1 cellular context compared by ENCODE assay signal in the genomic region with DNA sequence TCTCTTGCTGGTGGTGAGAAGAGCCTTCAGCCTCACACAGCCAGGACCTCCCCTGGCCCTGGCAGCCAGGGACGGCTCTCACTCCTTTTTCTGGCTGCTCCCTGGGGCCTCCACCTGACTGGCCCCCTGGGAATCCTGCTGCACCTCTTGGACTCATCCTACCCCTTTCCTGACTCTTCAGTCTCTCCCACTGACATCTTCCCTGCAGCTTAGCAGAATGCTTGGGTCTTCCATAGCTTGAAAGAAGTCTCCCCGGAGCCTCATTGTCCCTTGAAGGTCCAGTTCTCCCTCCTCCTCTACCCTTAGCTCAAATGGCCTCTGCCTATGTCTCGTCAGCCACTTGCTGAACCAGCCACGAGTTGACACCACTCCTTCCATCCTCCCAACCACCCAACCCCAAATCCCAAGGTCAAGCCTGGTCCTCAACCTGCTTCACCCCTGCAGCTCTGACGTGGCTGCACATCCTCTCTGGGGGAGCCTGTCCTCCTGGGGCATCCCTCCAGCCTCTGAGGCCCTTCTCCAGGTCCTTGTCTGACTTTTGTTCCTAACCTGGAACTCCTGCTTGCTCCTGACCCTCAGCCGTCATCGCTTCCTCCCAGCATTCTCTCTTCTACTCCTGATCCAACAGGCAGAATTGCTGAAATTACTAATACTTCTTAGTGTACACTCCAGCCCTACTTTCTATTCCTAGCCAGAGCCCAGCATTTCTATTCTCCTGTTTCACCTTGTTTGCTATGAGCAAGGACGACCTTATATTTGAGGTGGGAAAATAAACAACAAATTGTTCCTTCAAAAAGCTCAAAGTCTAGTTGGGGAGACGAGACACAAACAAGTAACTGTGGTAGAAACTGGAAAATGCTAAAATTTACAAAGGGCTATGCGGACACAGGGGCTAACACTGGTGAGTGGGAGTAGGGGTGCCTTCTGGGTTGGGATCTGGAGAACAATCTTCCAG.
TF ChIP-seq lines count a peak whose summit lies in the region.

No MANE protein-coding gene starts in this region.

TF ChIP-seq in HepG2, 621 proteins besides CTCF, POLR2A, EP300 and RAD21 (continued from another document and continues in another):
- TF ChIP-seq, protein P1, sequence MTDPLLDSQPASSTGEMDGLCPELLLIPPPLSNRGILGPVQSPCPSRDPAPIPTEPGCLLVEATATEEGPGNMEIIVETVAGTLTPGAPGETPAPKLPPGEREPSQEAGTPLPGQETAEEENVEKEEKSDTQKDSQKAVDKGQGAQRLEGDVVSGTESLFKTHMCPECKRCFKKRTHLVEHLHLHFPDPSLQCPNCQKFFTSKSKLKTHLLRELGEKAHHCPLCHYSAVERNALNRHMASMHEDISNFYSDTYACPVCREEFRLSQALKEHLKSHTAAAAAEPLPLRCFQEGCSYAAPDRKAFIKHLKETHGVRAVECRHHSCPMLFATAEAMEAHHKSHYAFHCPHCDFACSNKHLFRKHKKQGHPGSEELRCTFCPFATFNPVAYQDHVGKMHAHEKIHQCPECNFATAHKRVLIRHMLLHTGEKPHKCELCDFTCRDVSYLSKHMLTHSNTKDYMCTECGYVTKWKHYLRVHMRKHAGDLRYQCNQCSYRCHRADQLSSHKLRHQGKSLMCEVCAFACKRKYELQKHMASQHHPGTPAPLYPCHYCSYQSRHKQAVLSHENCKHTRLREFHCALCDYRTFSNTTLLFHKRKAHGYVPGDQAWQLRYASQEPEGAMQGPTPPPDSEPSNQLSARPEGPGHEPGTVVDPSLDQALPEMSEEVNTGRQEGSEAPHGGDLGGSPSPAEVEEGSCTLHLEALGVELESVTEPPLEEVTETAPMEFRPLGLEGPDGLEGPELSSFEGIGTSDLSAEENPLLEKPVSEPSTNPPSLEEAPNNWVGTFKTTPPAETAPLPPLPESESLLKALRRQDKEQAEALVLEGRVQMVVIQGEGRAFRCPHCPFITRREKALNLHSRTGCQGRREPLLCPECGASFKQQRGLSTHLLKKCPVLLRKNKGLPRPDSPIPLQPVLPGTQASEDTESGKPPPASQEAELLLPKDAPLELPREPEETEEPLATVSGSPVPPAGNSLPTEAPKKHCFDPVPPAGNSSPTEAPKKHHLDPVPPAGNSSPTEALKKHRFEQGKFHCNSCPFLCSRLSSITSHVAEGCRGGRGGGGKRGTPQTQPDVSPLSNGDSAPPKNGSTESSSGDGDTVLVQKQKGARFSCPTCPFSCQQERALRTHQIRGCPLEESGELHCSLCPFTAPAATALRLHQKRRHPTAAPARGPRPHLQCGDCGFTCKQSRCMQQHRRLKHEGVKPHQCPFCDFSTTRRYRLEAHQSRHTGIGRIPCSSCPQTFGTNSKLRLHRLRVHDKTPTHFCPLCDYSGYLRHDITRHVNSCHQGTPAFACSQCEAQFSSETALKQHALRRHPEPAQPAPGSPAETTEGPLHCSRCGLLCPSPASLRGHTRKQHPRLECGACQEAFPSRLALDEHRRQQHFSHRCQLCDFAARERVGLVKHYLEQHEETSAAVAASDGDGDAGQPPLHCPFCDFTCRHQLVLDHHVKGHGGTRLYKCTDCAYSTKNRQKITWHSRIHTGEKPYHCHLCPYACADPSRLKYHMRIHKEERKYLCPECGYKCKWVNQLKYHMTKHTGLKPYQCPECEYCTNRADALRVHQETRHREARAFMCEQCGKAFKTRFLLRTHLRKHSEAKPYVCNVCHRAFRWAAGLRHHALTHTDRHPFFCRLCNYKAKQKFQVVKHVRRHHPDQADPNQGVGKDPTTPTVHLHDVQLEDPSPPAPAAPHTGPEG (CRISPR knock-in tag; IDR thresholded peaks at IDR 0.05), result no peak
- TF ChIP-seq, protein P2, sequence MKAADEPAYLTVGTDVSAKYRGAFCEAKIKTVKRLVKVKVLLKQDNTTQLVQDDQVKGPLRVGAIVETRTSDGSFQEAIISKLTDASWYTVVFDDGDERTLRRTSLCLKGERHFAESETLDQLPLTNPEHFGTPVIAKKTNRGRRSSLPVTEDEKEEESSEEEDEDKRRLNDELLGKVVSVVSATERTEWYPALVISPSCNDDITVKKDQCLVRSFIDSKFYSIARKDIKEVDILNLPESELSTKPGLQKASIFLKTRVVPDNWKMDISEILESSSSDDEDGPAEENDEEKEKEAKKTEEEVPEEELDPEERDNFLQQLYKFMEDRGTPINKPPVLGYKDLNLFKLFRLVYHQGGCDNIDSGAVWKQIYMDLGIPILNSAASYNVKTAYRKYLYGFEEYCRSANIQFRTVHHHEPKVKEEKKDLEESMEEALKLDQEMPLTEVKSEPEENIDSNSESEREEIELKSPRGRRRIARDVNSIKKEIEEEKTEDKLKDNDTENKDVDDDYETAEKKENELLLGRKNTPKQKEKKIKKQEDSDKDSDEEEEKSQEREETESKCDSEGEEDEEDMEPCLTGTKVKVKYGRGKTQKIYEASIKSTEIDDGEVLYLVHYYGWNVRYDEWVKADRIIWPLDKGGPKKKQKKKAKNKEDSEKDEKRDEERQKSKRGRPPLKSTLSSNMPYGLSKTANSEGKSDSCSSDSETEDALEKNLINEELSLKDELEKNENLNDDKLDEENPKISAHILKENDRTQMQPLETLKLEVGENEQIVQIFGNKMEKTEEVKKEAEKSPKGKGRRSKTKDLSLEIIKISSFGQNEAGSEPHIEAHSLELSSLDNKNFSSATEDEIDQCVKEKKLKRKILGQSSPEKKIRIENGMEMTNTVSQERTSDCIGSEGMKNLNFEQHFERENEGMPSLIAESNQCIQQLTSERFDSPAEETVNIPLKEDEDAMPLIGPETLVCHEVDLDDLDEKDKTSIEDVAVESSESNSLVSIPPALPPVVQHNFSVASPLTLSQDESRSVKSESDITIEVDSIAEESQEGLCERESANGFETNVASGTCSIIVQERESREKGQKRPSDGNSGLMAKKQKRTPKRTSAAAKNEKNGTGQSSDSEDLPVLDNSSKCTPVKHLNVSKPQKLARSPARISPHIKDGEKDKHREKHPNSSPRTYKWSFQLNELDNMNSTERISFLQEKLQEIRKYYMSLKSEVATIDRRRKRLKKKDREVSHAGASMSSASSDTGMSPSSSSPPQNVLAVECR (CRISPR knock-in tag; IDR thresholded peaks at IDR 0.05; ENCODE audit: borderline replicate concordance), result no peak; the same call in 1 of the 2 replicates
- TF ChIP-seq DNMT3B (CRISPR knock-in tag; conservative IDR thresholded peaks at IDR 0.05) (no peak), HMG20A (CRISPR knock-in tag; IDR thresholded peaks at IDR 0.05; ENCODE audit: borderline replicate concordance) (peak; percentile 63), FOSL2 (CRISPR knock-in tag; IDR thresholded peaks at IDR 0.05) (no peak), FOSL1 (CRISPR knock-in tag; IDR thresholded peaks at IDR 0.05; ENCODE audit: borderline replicate concordance) (no peak), ETV6 (CRISPR knock-in tag; conservative IDR thresholded peaks at IDR 0.05) (no peak), FOXJ3 (CRISPR knock-in tag; IDR thresholded peaks at IDR 0.05; ENCODE audit: borderline replicate concordance) (no peak; the same call in 1 of the 2 replicates), ZMYM4 (CRISPR knock-in tag; IDR thresholded peaks at IDR 0.05) (no peak), ZNF335 (CRISPR knock-in tag; IDR thresholded peaks at IDR 0.05) (no peak), BCL6 (CRISPR knock-in tag; IDR thresholded peaks at IDR 0.05) (peak; percentile 40), SP5 (CRISPR knock-in tag; IDR thresholded peaks at IDR 0.05; ENCODE audit: borderline replicate concordance, low read depth) (no peak), ZNF543 (CRISPR knock-in tag; IDR thresholded peaks at IDR 0.05) (no peak), POLR2AphosphoS2 (IDR thresholded peaks at IDR 0.05; ENCODE audit: low read depth, low read length) (no peak), GFI1 (CRISPR knock-in tag; IDR thresholded peaks at IDR 0.05; ENCODE audit: borderline replicate concordance) (no peak), HMG20B (CRISPR knock-in tag; conservative IDR thresholded peaks at IDR 0.05) (no peak), ZNF780A (CRISPR knock-in tag; IDR thresholded peaks at IDR 0.05) (no peak), ZNF629 (CRISPR knock-in tag; conservative IDR thresholded peaks at IDR 0.05) (no peak), SALL1 (CRISPR knock-in tag; IDR thresholded peaks at IDR 0.05) (peak; percentile 42; the same call in 1 of the 2 replicates), MEF2D (CRISPR knock-in tag; IDR thresholded peaks at IDR 0.05) (no peak), PAF1 (CRISPR knock-in tag; IDR thresholded peaks at IDR 0.05) (no peak), TCF12 (IDR thresholded peaks at IDR 0.05) (no peak), TCF12 (CRISPR knock-in tag; IDR thresholded peaks at IDR 0.05) (peak; percentile 44; the same call in 1 of the 2 replicates), GATA4 (IDR thresholded peaks at IDR 0.05; ENCODE audit: borderline replicate concordance, low read depth) (no peak), ZNF331 (CRISPR knock-in tag; IDR thresholded peaks at IDR 0.05) (peak; percentile 10; the same call in 1 of the 2 replicates), ZEB1 (IDR thresholded peaks at IDR 0.05; ENCODE audit: insufficient replicate concordance, low read depth) (no peak), ZBTB3 (CRISPR knock-in tag; IDR thresholded peaks at IDR 0.05; ENCODE audit: borderline replicate concordance, low read depth) (no peak)
- TF ChIP-seq, protein P3, sequence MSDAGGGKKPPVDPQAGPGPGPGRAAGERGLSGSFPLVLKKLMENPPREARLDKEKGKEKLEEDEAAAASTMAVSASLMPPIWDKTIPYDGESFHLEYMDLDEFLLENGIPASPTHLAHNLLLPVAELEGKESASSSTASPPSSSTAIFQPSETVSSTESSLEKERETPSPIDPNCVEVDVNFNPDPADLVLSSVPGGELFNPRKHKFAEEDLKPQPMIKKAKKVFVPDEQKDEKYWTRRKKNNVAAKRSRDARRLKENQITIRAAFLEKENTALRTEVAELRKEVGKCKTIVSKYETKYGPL (CRISPR knock-in tag; IDR thresholded peaks at IDR 0.05), result no peak
- TF ChIP-seq, protein P4, sequence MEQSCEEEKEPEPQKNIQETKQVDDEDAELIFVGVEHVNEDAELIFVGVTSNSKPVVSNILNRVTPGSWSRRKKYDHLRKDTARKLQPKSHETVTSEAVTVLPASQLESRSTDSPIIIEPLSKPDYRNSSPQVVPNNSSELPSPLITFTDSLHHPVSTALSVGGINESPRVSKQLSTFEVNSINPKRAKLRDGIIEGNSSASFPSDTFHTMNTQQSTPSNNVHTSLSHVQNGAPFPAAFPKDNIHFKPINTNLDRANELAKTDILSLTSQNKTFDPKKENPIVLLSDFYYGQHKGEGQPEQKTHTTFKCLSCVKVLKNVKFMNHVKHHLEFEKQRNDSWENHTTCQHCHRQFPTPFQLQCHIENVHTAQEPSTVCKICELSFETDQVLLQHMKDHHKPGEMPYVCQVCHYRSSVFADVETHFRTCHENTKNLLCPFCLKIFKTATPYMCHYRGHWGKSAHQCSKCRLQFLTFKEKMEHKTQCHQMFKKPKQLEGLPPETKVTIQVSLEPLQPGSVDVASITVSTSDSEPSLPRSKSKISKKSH (CRISPR knock-in tag; IDR thresholded peaks at IDR 0.05; ENCODE audit: borderline replicate concordance), result no peak
- TF ChIP-seq, protein P5, sequence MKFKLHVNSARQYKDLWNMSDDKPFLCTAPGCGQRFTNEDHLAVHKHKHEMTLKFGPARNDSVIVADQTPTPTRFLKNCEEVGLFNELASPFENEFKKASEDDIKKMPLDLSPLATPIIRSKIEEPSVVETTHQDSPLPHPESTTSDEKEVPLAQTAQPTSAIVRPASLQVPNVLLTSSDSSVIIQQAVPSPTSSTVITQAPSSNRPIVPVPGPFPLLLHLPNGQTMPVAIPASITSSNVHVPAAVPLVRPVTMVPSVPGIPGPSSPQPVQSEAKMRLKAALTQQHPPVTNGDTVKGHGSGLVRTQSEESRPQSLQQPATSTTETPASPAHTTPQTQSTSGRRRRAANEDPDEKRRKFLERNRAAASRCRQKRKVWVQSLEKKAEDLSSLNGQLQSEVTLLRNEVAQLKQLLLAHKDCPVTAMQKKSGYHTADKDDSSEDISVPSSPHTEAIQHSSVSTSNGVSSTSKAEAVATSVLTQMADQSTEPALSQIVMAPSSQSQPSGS (CRISPR knock-in tag; IDR thresholded peaks at IDR 0.05), result 0 out of 2 replicates have a peak, but pooled peaks have one; percentile 36
- TF ChIP-seq, protein P6, sequence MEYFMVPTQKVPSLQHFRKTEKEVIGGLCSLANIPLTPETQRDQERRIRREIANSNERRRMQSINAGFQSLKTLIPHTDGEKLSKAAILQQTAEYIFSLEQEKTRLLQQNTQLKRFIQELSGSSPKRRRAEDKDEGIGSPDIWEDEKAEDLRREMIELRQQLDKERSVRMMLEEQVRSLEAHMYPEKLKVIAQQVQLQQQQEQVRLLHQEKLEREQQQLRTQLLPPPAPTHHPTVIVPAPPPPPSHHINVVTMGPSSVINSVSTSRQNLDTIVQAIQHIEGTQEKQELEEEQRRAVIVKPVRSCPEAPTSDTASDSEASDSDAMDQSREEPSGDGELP (IDR thresholded peaks at IDR 0.05; ENCODE audit: borderline replicate concordance, low read depth), result no peak
- TF ChIP-seq, protein P7, sequence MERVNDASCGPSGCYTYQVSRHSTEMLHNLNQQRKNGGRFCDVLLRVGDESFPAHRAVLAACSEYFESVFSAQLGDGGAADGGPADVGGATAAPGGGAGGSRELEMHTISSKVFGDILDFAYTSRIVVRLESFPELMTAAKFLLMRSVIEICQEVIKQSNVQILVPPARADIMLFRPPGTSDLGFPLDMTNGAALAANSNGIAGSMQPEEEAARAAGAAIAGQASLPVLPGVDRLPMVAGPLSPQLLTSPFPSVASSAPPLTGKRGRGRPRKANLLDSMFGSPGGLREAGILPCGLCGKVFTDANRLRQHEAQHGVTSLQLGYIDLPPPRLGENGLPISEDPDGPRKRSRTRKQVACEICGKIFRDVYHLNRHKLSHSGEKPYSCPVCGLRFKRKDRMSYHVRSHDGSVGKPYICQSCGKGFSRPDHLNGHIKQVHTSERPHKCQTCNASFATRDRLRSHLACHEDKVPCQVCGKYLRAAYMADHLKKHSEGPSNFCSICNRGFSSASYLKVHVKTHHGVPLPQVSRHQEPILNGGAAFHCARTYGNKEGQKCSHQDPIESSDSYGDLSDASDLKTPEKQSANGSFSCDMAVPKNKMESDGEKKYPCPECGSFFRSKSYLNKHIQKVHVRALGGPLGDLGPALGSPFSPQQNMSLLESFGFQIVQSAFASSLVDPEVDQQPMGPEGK (CRISPR knock-in tag; IDR thresholded peaks at IDR 0.05), result no peak; the same call in 1 of the 2 replicates
- TF ChIP-seq, protein P8, sequence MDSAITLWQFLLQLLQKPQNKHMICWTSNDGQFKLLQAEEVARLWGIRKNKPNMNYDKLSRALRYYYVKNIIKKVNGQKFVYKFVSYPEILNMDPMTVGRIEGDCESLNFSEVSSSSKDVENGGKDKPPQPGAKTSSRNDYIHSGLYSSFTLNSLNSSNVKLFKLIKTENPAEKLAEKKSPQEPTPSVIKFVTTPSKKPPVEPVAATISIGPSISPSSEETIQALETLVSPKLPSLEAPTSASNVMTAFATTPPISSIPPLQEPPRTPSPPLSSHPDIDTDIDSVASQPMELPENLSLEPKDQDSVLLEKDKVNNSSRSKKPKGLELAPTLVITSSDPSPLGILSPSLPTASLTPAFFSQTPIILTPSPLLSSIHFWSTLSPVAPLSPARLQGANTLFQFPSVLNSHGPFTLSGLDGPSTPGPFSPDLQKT (CRISPR knock-in tag; IDR thresholded peaks at IDR 0.05; ENCODE audit: borderline replicate concordance), result no peak
- TF ChIP-seq, protein P9, sequence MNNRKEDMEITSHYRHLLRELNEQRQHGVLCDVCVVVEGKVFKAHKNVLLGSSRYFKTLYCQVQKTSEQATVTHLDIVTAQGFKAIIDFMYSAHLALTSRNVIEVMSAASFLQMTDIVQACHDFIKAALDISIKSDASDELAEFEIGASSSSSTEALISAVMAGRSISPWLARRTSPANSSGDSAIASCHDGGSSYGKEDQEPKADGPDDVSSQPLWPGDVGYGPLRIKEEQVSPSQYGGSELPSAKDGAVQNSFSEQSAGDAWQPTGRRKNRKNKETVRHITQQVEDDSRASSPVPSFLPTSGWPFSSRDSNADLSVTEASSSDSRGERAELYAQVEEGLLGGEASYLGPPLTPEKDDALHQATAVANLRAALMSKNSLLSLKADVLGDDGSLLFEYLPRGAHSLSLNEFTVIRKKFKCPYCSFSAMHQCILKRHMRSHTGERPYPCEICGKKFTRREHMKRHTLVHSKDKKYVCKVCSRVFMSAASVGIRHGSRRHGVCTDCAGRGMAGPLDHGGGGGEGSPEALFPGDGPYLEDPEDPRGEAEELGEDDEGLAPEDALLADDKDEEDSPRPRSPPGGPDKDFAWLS (CRISPR knock-in tag; IDR thresholded peaks at IDR 0.05; ENCODE audit: borderline replicate concordance), result no peak
